Comparison of ENCODE assay signal across 1 cellular context in the genomic region with DNA sequence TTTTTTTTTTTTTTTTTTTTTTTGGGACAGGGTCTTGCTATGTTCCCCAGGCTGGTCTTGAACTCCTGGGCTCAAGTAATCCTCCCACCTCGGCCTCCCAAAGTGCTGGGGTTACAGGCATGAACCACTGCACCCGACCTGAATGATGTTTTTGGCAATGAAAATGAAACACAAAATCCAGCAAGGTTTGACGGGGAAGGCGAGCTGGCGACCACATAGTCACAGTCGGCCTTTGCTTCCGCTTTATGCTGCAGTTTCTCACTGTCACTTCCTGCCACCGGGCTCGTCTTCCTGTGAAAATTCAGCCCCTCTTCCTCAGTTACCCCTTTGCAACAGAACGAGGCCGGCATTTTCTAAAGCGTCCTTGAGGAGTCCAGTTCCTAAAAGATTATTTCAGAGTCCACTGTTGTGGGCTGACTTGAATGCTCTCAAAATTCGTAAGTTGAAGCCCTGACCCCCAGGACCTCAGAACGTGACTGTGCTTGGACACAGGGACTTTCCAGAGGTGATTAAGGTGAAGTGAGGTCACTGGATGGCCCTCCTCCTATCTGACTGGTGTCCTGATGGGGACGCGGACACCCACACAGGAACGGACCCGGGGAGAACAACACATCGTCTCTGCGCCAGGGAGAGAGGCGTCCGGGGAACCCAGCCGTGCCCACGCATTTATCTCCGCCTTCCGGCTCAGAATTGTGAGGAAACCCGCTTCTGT.
A peak's percentile ranks its signal among the peaks of the same experiment; 100 is the strongest.
TF ChIP-seq lines count a peak whose summit lies in the region.

No MANE protein-coding gene starts in this region.

TF ChIP-seq in HepG2, 621 proteins besides CTCF, POLR2A, EP300 and RAD21 (continued from another document and continues in another):
- TF ChIP-seq, protein P1, sequence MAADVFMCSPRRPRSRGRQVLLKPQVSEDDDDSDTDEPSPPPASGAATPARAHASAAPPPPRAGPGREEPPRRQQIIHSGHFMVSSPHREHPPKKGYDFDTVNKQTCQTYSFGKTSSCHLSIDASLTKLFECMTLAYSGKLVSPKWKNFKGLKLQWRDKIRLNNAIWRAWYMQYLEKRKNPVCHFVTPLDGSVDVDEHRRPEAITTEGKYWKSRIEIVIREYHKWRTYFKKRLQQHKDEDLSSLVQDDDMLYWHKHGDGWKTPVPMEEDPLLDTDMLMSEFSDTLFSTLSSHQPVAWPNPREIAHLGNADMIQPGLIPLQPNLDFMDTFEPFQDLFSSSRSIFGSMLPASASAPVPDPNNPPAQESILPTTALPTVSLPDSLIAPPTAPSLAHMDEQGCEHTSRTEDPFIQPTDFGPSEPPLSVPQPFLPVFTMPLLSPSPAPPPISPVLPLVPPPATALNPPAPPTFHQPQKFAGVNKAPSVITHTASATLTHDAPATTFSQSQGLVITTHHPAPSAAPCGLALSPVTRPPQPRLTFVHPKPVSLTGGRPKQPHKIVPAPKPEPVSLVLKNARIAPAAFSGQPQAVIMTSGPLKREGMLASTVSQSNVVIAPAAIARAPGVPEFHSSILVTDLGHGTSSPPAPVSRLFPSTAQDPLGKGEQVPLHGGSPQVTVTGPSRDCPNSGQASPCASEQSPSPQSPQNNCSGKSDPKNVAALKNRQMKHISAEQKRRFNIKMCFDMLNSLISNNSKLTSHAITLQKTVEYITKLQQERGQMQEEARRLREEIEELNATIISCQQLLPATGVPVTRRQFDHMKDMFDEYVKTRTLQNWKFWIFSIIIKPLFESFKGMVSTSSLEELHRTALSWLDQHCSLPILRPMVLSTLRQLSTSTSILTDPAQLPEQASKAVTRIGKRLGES (CRISPR knock-in tag; IDR thresholded peaks at IDR 0.05; ENCODE audit: borderline replicate concordance) = no peak
- no peak for TF ChIP-seq HNRNPLL (IDR thresholded peaks at IDR 0.05; ENCODE audit: low read depth, low read length, poor library complexity, severe bottlenecking)
- no peak for TF ChIP-seq ZNF563 (CRISPR knock-in tag; IDR thresholded peaks at IDR 0.05)
- TF ChIP-seq NBN (conservative IDR thresholded peaks at IDR 0.05) = no peak
- TF ChIP-seq, protein P2, sequence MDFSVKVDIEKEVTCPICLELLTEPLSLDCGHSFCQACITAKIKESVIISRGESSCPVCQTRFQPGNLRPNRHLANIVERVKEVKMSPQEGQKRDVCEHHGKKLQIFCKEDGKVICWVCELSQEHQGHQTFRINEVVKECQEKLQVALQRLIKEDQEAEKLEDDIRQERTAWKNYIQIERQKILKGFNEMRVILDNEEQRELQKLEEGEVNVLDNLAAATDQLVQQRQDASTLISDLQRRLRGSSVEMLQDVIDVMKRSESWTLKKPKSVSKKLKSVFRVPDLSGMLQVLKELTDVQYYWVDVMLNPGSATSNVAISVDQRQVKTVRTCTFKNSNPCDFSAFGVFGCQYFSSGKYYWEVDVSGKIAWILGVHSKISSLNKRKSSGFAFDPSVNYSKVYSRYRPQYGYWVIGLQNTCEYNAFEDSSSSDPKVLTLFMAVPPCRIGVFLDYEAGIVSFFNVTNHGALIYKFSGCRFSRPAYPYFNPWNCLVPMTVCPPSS (IDR thresholded peaks at IDR 0.05) = no peak
- no peak for TF ChIP-seq ZNF225 (CRISPR knock-in tag; IDR thresholded peaks at IDR 0.05)
- no peak for TF ChIP-seq FOXP1 (IDR thresholded peaks at IDR 0.05)
- no peak for TF ChIP-seq FOXP1 (CRISPR knock-in tag; IDR thresholded peaks at IDR 0.05)
- no peak for TF ChIP-seq ZKSCAN5 (CRISPR knock-in tag; IDR thresholded peaks at IDR 0.05)
- TF ChIP-seq ZNF788 (CRISPR knock-in tag; IDR thresholded peaks at IDR 0.05; ENCODE audit: borderline replicate concordance) = peak; percentile 75; the same call in 1 of the 2 replicates
- TF ChIP-seq CREB1 (IDR thresholded peaks at IDR 0.05) = no peak
- TF ChIP-seq CREB1 (CRISPR knock-in tag; IDR thresholded peaks at IDR 0.05) = no peak
- TF ChIP-seq, protein P3, sequence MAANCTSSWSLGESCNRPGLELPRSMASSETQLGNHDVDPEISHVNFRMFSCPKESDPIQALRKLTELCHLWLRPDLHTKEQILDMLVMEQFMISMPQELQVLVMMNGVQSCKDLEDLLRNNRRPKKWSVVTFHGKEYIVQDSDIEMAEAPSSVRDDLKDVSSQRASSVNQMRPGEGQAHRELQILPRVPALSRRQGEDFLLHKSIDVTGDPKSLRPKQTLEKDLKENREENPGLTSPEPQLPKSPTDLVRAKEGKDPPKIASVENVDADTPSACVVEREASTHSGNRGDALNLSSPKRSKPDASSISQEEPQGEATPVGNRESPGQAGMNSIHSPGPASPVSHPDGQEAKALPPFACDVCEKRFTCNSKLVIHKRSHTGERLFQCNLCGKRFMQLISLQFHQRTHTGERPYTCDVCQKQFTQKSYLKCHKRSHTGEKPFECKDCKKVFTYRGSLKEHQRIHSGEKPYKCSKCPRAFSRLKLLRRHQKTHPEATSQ (CRISPR knock-in tag; IDR thresholded peaks at IDR 0.05; ENCODE audit: borderline replicate concordance) = no peak
- no peak for TF ChIP-seq PLRG1 (conservative IDR thresholded peaks at IDR 0.05)
- TF ChIP-seq GATA4 (IDR thresholded peaks at IDR 0.05; ENCODE audit: borderline replicate concordance, low read depth) = no peak
- no peak for TF ChIP-seq NPAS2 (CRISPR knock-in tag; IDR thresholded peaks at IDR 0.05; ENCODE audit: borderline replicate concordance)
- TF ChIP-seq WIZ (CRISPR knock-in tag; IDR thresholded peaks at IDR 0.05) = no peak
- no peak for TF ChIP-seq RBAK (CRISPR knock-in tag; IDR thresholded peaks at IDR 0.05)
- no peak for TF ChIP-seq ZBTB20 (CRISPR knock-in tag; IDR thresholded peaks at IDR 0.05; ENCODE audit: borderline replicate concordance, low read depth)
- TF ChIP-seq SP5 (CRISPR knock-in tag; IDR thresholded peaks at IDR 0.05; ENCODE audit: borderline replicate concordance, low read depth) = no peak; the same call in 1 of the 2 replicates
- TF ChIP-seq TP53 (CRISPR knock-in tag; conservative IDR thresholded peaks at IDR 0.05) = no peak
- TF ChIP-seq HNRNPK (IDR thresholded peaks at IDR 0.05; ENCODE audit: low read depth, low read length, poor library complexity, severe bottlenecking) = no peak
- no peak for TF ChIP-seq STAG1 (CRISPR knock-in tag; IDR thresholded peaks at IDR 0.05)
- no peak for TF ChIP-seq EEA1 (CRISPR knock-in tag; IDR thresholded peaks at IDR 0.05; ENCODE audit: borderline replicate concordance)
- peak; percentile 77 for TF ChIP-seq CEBPB (IDR thresholded peaks at IDR 0.05; ENCODE audit: borderline replicate concordance, low read depth, low read length)
- peak; percentile 28; the same call in 1 of the 2 replicates for TF ChIP-seq ZNF274 (CRISPR knock-in tag; IDR thresholded peaks at IDR 0.05)
- TF ChIP-seq, protein P4, sequence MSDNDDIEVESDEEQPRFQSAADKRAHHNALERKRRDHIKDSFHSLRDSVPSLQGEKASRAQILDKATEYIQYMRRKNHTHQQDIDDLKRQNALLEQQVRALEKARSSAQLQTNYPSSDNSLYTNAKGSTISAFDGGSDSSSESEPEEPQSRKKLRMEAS (IDR thresholded peaks at IDR 0.05) = peak; percentile 35; the same call in 1 of the 2 replicates
- TF ChIP-seq RARG (CRISPR knock-in tag; IDR thresholded peaks at IDR 0.05; ENCODE audit: low read depth) = no peak
- TF ChIP-seq MTF1 (CRISPR knock-in tag; IDR thresholded peaks at IDR 0.05) = no peak
- TF ChIP-seq, protein P5, sequence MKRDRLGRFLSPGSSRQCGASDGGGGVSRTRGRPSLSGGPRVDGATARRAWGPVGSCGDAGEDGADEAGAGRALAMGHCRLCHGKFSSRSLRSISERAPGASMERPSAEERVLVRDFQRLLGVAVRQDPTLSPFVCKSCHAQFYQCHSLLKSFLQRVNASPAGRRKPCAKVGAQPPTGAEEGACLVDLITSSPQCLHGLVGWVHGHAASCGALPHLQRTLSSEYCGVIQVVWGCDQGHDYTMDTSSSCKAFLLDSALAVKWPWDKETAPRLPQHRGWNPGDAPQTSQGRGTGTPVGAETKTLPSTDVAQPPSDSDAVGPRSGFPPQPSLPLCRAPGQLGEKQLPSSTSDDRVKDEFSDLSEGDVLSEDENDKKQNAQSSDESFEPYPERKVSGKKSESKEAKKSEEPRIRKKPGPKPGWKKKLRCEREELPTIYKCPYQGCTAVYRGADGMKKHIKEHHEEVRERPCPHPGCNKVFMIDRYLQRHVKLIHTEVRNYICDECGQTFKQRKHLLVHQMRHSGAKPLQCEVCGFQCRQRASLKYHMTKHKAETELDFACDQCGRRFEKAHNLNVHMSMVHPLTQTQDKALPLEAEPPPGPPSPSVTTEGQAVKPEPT (CRISPR knock-in tag; IDR thresholded peaks at IDR 0.05; ENCODE audit: low read depth) = no peak
- TF ChIP-seq DPF2 (CRISPR knock-in tag; IDR thresholded peaks at IDR 0.05; ENCODE audit: borderline replicate concordance, low read depth) = no peak
- TF ChIP-seq TOE1 (CRISPR knock-in tag; IDR thresholded peaks at IDR 0.05) = 0 out of 2 replicates have a peak, but pooled peaks have one; percentile 32
- TF ChIP-seq MTF2 (CRISPR knock-in tag; IDR thresholded peaks at IDR 0.05; ENCODE audit: borderline replicate concordance) = no peak
- no peak for TF ChIP-seq ZNF296 (CRISPR knock-in tag; conservative IDR thresholded peaks at IDR 0.05)
- no peak for TF ChIP-seq ZFAT (CRISPR knock-in tag; conservative IDR thresholded peaks at IDR 0.05)
- TF ChIP-seq, protein P6, sequence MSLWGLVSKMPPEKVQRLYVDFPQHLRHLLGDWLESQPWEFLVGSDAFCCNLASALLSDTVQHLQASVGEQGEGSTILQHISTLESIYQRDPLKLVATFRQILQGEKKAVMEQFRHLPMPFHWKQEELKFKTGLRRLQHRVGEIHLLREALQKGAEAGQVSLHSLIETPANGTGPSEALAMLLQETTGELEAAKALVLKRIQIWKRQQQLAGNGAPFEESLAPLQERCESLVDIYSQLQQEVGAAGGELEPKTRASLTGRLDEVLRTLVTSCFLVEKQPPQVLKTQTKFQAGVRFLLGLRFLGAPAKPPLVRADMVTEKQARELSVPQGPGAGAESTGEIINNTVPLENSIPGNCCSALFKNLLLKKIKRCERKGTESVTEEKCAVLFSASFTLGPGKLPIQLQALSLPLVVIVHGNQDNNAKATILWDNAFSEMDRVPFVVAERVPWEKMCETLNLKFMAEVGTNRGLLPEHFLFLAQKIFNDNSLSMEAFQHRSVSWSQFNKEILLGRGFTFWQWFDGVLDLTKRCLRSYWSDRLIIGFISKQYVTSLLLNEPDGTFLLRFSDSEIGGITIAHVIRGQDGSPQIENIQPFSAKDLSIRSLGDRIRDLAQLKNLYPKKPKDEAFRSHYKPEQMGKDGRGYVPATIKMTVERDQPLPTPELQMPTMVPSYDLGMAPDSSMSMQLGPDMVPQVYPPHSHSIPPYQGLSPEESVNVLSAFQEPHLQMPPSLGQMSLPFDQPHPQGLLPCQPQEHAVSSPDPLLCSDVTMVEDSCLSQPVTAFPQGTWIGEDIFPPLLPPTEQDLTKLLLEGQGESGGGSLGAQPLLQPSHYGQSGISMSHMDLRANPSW (CRISPR knock-in tag; IDR thresholded peaks at IDR 0.05; ENCODE audit: borderline replicate concordance) = no peak
- no peak for TF ChIP-seq ZNF703 (CRISPR knock-in tag; IDR thresholded peaks at IDR 0.05; ENCODE audit: borderline replicate concordance)
- TF ChIP-seq, protein P7, sequence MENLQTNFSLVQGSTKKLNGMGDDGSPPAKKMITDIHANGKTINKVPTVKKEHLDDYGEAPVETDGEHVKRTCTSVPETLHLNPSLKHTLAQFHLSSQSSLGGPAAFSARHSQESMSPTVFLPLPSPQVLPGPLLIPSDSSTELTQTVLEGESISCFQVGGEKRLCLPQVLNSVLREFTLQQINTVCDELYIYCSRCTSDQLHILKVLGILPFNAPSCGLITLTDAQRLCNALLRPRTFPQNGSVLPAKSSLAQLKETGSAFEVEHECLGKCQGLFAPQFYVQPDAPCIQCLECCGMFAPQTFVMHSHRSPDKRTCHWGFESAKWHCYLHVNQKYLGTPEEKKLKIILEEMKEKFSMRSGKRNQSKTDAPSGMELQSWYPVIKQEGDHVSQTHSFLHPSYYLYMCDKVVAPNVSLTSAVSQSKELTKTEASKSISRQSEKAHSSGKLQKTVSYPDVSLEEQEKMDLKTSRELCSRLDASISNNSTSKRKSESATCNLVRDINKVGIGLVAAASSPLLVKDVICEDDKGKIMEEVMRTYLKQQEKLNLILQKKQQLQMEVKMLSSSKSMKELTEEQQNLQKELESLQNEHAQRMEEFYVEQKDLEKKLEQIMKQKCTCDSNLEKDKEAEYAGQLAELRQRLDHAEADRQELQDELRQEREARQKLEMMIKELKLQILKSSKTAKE (CRISPR knock-in tag; IDR thresholded peaks at IDR 0.05; ENCODE audit: borderline replicate concordance) = no peak
- no peak for TF ChIP-seq MBNL3 (CRISPR knock-in tag; conservative IDR thresholded peaks at IDR 0.05)
- TF ChIP-seq, protein P8, sequence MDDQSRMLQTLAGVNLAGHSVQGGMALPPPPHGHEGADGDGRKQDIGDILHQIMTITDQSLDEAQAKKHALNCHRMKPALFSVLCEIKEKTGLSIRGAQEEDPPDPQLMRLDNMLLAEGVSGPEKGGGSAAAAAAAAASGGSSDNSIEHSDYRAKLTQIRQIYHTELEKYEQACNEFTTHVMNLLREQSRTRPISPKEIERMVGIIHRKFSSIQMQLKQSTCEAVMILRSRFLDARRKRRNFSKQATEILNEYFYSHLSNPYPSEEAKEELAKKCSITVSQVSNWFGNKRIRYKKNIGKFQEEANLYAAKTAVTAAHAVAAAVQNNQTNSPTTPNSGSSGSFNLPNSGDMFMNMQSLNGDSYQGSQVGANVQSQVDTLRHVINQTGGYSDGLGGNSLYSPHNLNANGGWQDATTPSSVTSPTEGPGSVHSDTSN (CRISPR knock-in tag; IDR thresholded peaks at IDR 0.05; ENCODE audit: borderline replicate concordance) = no peak
- no peak for TF ChIP-seq BORCS8-MEF2B (CRISPR knock-in tag; IDR thresholded peaks at IDR 0.05)
- TF ChIP-seq SIN3B (IDR thresholded peaks at IDR 0.05; ENCODE audit: low read length) = no peak
- TF ChIP-seq, protein P9, sequence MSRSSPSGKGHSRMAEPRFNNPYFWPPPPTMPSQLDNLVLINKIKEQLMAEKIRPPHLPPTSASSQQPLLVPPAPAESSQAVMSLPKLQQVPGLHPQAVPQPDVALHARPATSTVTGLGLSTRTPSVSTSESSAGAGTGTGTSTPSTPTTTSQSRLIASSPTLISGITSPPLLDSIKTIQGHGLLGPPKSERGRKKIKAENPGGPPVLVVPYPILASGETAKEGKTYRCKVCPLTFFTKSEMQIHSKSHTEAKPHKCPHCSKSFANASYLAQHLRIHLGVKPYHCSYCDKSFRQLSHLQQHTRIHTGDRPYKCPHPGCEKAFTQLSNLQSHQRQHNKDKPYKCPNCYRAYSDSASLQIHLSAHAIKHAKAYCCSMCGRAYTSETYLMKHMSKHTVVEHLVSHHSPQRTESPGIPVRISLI (CRISPR knock-in tag; IDR thresholded peaks at IDR 0.05; ENCODE audit: borderline replicate concordance) = peak; percentile 69; the same call in 1 of the 2 replicates
- TF ChIP-seq HNF4A (CRISPR knock-in tag; IDR thresholded peaks at IDR 0.05) = no peak
- peak; percentile 64; the same call in 1 of the 2 replicates for TF ChIP-seq TAF1 (CRISPR knock-in tag; IDR thresholded peaks at IDR 0.05)
- TF ChIP-seq ZNF33A (CRISPR knock-in tag; IDR thresholded peaks at IDR 0.05; ENCODE audit: borderline replicate concordance) = no peak
- no peak for TF ChIP-seq ZNF337 (CRISPR knock-in tag; IDR thresholded peaks at IDR 0.05; ENCODE audit: borderline replicate concordance, low read depth)
- TF ChIP-seq DMAP1 (CRISPR knock-in tag; IDR thresholded peaks at IDR 0.05) = peak; percentile 45; the same call in 1 of the 2 replicates
- TF ChIP-seq CHD2 (IDR thresholded peaks at IDR 0.05; ENCODE audit: low read depth, low read length) = no peak
- no peak for TF ChIP-seq ZNF557 (CRISPR knock-in tag; IDR thresholded peaks at IDR 0.05)
- no peak for TF ChIP-seq ZNF577 (CRISPR knock-in tag; IDR thresholded peaks at IDR 0.05; ENCODE audit: borderline replicate concordance, low read depth)
